25 cellular contexts compared by ENCODE assay signal in the genomic region with DNA sequence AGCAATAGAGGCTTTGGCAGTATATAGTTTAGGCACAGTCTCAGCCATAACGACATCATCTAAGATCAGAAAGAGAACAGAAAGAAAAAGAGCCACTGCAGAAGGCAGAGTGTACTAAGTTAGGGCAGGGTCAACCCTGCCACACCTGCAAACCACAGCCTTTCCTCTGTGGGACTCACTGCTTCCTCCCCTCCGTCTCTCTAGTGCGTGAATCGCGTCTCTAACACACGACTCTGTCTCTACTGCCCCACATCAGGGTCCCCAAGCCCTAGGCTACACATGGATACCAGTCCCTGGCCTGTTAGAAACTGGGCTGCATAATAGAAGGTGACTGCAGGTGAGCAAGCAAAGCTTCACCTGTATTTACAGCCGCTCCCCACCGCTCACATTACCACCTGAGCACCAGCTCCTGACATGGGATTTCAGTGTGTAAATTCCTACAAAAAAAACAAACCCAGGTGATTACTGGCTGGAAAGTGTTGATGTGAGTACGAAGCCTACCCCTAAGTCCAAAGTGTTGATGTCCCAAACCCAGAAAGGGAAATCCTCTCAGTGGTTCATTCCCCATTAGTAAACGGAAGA.
DNase-seq lines count a peak whose midpoint lies in the region; ATAC-seq and TF ChIP-seq lines count a peak whose summit lies in the region.
"Had no signal": no experiment of that assay in that cellular context is flagged by ENCODE, and none has a peak within 500 bp of the region (broad histone marks: within the 10 kb centered on the region; RNA-seq: fewer than 3 reads in every experiment).

No MANE protein-coding gene starts in this region.

- H3K9me3 Mint-ChIP-seq in activated CD4-positive, alpha-beta memory T cell treated with anti-CD3 and anti-CD28 coated beads, Interleukin-2, amount 10 ng/mL, durations not matched to agents 7 days and 5 days = no peaks in the 10 kb centered on the region
- no peaks in the 10 kb centered on the region for H3K9me3 Mint-ChIP-seq in activated CD4-positive, alpha-beta memory T cell treated with anti-CD3 and anti-CD28 coated beads for 36 hours
- no peaks in the 10 kb centered on the region for H3K9me3 Mint-ChIP-seq in WTC11
- H3K9me3 Mint-ChIP-seq: CD4-positive, alpha-beta T cell; HFFc6 had no signal

- CTCF ChIA-PET in activated CD4-positive, alpha-beta memory T cell treated with anti-CD3 and anti-CD28 coated beads, Interleukin-2, amount 10 ng/mL, durations not matched to agents 7 days and 5 days (lab: Charles Lee) = no interaction called here
- CTCF ChIA-PET in activated CD4-positive, alpha-beta memory T cell treated with anti-CD3 and anti-CD28 coated beads for 36 hours (lab: Charles Lee) = no interaction called here
- CTCF ChIA-PET in WTC11 (lab: Charles Lee) = no interaction called here

- ATAC-seq in GM19351 (IDR thresholded peaks at IDR 0.05; ENCODE audit: unreplicated experiment) (peak; percentile 44), WTC11 (peak; percentile 58), GM21367 (IDR thresholded peaks at IDR 0.05; ENCODE audit: unreplicated experiment) (no peak)
- ATAC-seq: A549, PC-3 had no signal

- peaks cover 4% of the 10 kb centered on the region for H3K36me3 Mint-ChIP-seq in activated CD4-positive, alpha-beta memory T cell treated with anti-CD3 and anti-CD28 coated beads, Interleukin-2, amount 10 ng/mL, durations not matched to agents 7 days and 5 days (ENCODE audit: low read depth)
- H3K36me3 Mint-ChIP-seq in activated CD4-positive, alpha-beta memory T cell treated with anti-CD3 and anti-CD28 coated beads for 36 hours = no peaks in the 10 kb centered on the region
- no peaks in the 10 kb centered on the region for H3K36me3 Mint-ChIP-seq in WTC11

- no peak overlapping the region for H3K4me3 Mint-ChIP-seq in activated CD4-positive, alpha-beta memory T cell treated with anti-CD3 and anti-CD28 coated beads, Interleukin-2, amount 10 ng/mL, durations not matched to agents 7 days and 5 days
- H3K4me3 Mint-ChIP-seq in activated CD4-positive, alpha-beta memory T cell treated with anti-CD3 and anti-CD28 coated beads for 36 hours = no peak overlapping the region
- no peak overlapping the region for H3K4me3 Mint-ChIP-seq in WTC11
- H3K4me3 Mint-ChIP-seq: CD4-positive, alpha-beta T cell; HFFc6 had no signal

- POLR2A ChIA-PET in activated CD4-positive, alpha-beta memory T cell treated with anti-CD3 and anti-CD28 coated beads, Interleukin-2, amount 10 ng/mL, durations not matched to agents 7 days and 5 days (lab: Charles Lee) = no interaction called here
- POLR2A ChIA-PET in activated CD4-positive, alpha-beta memory T cell treated with anti-CD3 and anti-CD28 coated beads for 36 hours (lab: Charles Lee) = no interaction called here
- POLR2A ChIA-PET in WTC11 (lab: Charles Lee) = no interaction called here

- peak; percentile 17 for DNase-seq in activated CD4-positive, alpha-beta memory T cell treated with anti-CD3 and anti-CD28 coated beads, Interleukin-2, amount 10 ng/mL, durations not matched to agents 7 days and 5 days
- DNase-seq in activated CD4-positive, alpha-beta memory T cell treated with anti-CD3 and anti-CD28 coated beads for 36 hours = no peak
- DNase-seq in COLO668 (lab: John Stamatoyannopoulos, UW; ENCODE audit: unreplicated experiment) (peak; percentile 6), WTC11 (ENCODE audit: low spot score) (peak; percentile 10), germinal center (ENCODE audit: low spot score) (no peak)
- DNase-seq: AML-193; CD4-positive, alpha-beta T cell; COR-L47; H7; HFFc6; IMR-90; KG1; MG63; NCI-H1417; NCI-H187; NCI-H2107; NCI-H524; NCI-H82; NK-92 treated with Interleukin-12 subunit alpha and Interleukin-12 subunit beta, amount 100 ng/mL, for 24 hours; PC-3; SK-N-SH; SW 1271 had no signal

- intact Hi-C loops in activated CD4-positive, alpha-beta memory T cell treated with anti-CD3 and anti-CD28 coated beads for 36 hours (cut with micrococcal nuclease) = no loop called here

- peaks cover 33% of the 10 kb centered on the region for H3K4me1 Mint-ChIP-seq in activated CD4-positive, alpha-beta memory T cell treated with anti-CD3 and anti-CD28 coated beads, Interleukin-2, amount 10 ng/mL, durations not matched to agents 7 days and 5 days
- H3K4me1 Mint-ChIP-seq in activated CD4-positive, alpha-beta memory T cell treated with anti-CD3 and anti-CD28 coated beads for 36 hours (ENCODE audit: low read depth) = peaks cover 14% of the 10 kb centered on the region
- peaks cover 6% of the 10 kb centered on the region; the same call in 1 of the 2 replicates for H3K4me1 Mint-ChIP-seq in WTC11

- H3K27ac Mint-ChIP-seq in activated CD4-positive, alpha-beta memory T cell treated with anti-CD3 and anti-CD28 coated beads, Interleukin-2, amount 10 ng/mL, durations not matched to agents 7 days and 5 days = no peak overlapping the region
- H3K27ac Mint-ChIP-seq in activated CD4-positive, alpha-beta memory T cell treated with anti-CD3 and anti-CD28 coated beads for 36 hours = no peak overlapping the region
- H3K27ac Mint-ChIP-seq in WTC11 = no peak overlapping the region
- H3K27ac Mint-ChIP-seq: CD4-positive, alpha-beta T cell; HFFc6 had no signal

- H3K27me3 Mint-ChIP-seq in activated CD4-positive, alpha-beta memory T cell treated with anti-CD3 and anti-CD28 coated beads, Interleukin-2, amount 10 ng/mL, durations not matched to agents 7 days and 5 days = no peaks in the 10 kb centered on the region
- H3K27me3 Mint-ChIP-seq in activated CD4-positive, alpha-beta memory T cell treated with anti-CD3 and anti-CD28 coated beads for 36 hours = no peaks in the 10 kb centered on the region
- H3K27me3 Mint-ChIP-seq in WTC11 (ENCODE audit: low read depth) = peaks cover 56% of the 10 kb centered on the region
- H3K27me3 Mint-ChIP-seq: CD4-positive, alpha-beta T cell had no signal

- no peak for TF ChIP-seq CTCF in WTC11 (IDR thresholded peaks at IDR 0.05)

TF ChIP-seq in WTC11, 78 proteins besides CTCF, POLR2A, EP300 and RAD21:
- TF ChIP-seq, protein P1, sequence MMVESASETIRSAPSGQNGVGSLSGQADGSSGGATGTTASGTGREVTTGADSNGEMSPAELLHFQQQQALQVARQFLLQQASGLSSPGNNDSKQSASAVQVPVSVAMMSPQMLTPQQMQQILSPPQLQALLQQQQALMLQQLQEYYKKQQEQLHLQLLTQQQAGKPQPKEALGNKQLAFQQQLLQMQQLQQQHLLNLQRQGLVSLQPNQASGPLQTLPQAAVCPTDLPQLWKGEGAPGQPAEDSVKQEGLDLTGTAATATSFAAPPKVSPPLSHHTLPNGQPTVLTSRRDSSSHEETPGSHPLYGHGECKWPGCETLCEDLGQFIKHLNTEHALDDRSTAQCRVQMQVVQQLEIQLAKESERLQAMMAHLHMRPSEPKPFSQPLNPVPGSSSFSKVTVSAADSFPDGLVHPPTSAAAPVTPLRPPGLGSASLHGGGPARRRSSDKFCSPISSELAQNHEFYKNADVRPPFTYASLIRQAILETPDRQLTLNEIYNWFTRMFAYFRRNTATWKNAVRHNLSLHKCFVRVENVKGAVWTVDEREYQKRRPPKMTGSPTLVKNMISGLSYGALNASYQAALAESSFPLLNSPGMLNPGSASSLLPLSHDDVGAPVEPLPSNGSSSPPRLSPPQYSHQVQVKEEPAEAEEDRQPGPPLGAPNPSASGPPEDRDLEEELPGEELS (CRISPR knock-in tag; IDR thresholded peaks at IDR 0.05) = no peak
- TF ChIP-seq, protein P2, sequence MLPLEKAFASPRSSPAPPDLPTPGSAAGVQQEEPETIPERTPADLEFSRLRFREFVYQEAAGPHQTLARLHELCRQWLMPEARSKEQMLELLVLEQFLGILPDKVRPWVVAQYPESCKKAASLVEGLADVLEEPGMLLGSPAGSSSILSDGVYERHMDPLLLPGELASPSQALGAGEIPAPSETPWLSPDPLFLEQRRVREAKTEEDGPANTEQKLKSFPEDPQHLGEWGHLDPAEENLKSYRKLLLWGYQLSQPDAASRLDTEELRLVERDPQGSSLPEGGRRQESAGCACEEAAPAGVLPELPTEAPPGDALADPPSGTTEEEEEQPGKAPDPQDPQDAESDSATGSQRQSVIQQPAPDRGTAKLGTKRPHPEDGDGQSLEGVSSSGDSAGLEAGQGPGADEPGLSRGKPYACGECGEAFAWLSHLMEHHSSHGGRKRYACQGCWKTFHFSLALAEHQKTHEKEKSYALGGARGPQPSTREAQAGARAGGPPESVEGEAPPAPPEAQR (CRISPR knock-in tag; IDR thresholded peaks at IDR 0.05) = no peak
- TF ChIP-seq FOXK1 (CRISPR knock-in tag; IDR thresholded peaks at IDR 0.05) (no peak), KAT7 (CRISPR knock-in tag; IDR thresholded peaks at IDR 0.05; ENCODE audit: borderline replicate concordance) (no peak), SOX15 (CRISPR knock-in tag; IDR thresholded peaks at IDR 0.05) (no peak)
- TF ChIP-seq, protein P3, sequence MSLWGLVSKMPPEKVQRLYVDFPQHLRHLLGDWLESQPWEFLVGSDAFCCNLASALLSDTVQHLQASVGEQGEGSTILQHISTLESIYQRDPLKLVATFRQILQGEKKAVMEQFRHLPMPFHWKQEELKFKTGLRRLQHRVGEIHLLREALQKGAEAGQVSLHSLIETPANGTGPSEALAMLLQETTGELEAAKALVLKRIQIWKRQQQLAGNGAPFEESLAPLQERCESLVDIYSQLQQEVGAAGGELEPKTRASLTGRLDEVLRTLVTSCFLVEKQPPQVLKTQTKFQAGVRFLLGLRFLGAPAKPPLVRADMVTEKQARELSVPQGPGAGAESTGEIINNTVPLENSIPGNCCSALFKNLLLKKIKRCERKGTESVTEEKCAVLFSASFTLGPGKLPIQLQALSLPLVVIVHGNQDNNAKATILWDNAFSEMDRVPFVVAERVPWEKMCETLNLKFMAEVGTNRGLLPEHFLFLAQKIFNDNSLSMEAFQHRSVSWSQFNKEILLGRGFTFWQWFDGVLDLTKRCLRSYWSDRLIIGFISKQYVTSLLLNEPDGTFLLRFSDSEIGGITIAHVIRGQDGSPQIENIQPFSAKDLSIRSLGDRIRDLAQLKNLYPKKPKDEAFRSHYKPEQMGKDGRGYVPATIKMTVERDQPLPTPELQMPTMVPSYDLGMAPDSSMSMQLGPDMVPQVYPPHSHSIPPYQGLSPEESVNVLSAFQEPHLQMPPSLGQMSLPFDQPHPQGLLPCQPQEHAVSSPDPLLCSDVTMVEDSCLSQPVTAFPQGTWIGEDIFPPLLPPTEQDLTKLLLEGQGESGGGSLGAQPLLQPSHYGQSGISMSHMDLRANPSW (CRISPR knock-in tag; conservative IDR thresholded peaks at IDR 0.05; ENCODE audit: low read depth) = no peak

Comparison
In these comparisons a context has a peak if more than half of its experiments do, and no peak if none do; other contexts are left out.
1. DNase-seq: peak in activated CD4-positive, alpha-beta memory T cell treated with anti-CD3 and anti-CD28 coated beads, Interleukin-2, amount 10 ng/mL, durations not matched to agents 7 days and 5 days (single experiment), COLO668 (single experiment) and WTC11 (single experiment); none in activated CD4-positive, alpha-beta memory T cell treated with anti-CD3 and anti-CD28 coated beads for 36 hours (single experiment) and germinal center (single experiment).